Comparison of ENCODE assay signal across 23 cellular contexts in the genomic region with DNA sequence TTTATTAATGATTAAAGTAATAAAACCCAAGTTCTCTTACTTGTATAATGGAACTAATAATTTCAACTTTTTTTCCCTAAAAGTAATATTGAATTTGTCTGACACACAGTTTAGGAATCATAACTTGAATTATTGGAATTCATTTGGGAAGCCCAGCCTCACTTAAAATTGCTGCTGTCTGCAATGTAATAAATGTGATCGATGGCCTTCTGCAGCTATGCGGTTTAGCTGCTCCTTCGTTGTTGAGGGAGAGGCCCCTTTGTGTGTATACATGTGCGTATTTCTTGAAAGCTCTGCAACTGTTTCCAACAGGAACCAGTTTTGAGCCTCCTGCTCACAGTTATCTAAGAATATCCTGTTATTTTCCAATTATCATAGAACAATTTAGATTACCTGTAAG.
"Had no signal": no experiment of that assay in that cellular context is flagged by ENCODE, and none has a peak within 500 bp of the region (broad histone marks: within the 10 kb centered on the region; RNA-seq: fewer than 3 reads in every experiment).

No MANE protein-coding gene starts in this region.

- H3K36me3 Mint-ChIP-seq: memory B cell, naive B cell had no signal

- ATAC-seq: esophagus mucosa, gastrocnemius medialis, heart right ventricle, left lobe of liver, lower lobe of right lung, right cardiac atrium had no signal

- DNase-seq: cortex of kidney; dorsolateral prefrontal cortex; effector CD8-positive, alpha-beta T cell; gastrocnemius medialis; heart right ventricle; hypothalamus; kidney glomerular epithelial cell; lower lobe of right lung; naive B cell; nephron progenitor cell; nucleus accumbens; ovary; right cardiac atrium; small intestine; stimulated activated CD4-positive, alpha-beta T cell treated with anti-CD3 and anti-CD28 coated beads, Interleukin-2, amount 100 ng/mL, for 48 hours; stimulated activated naive CD4-positive, alpha-beta T cell treated with Interleukin-2 at 50 U/mL for 16 hours; thyroid gland; upper lobe of left lung; uterus had no signal

- H3K9me3 Mint-ChIP-seq: memory B cell had no signal

- H3K27me3 ChIP-seq: gastrocnemius medialis, heart right ventricle, ovary, suprapubic skin, thyroid gland, upper lobe of left lung, uterus had no signal

- H3K4me3 Mint-ChIP-seq: memory B cell, naive B cell, nephron progenitor cell had no signal

- H3K9me3 ChIP-seq: gastrocnemius medialis, lower lobe of right lung, ovary, suprapubic skin, thyroid gland, uterus had no signal

- H3K36me3 ChIP-seq: gastrocnemius medialis, heart right ventricle, lower lobe of right lung, ovary, suprapubic skin, thyroid gland, upper lobe of left lung, uterus had no signal

- H3K27me3 Mint-ChIP-seq: memory B cell had no signal

- H3K27ac Mint-ChIP-seq: memory B cell, nephron progenitor cell had no signal

- H3K27ac ChIP-seq: dorsolateral prefrontal cortex, gastrocnemius medialis, heart right ventricle, lower lobe of right lung, ovary, suprapubic skin, thyroid gland, upper lobe of left lung, uterus had no signal

- H3K4me1 Mint-ChIP-seq: memory B cell, naive B cell, nephron progenitor cell had no signal

- H3K4me3 ChIP-seq: dorsolateral prefrontal cortex, gastrocnemius medialis, heart right ventricle, lower lobe of right lung, ovary, suprapubic skin, thyroid gland, upper lobe of left lung, uterus had no signal

- H3K4me1 ChIP-seq: gastrocnemius medialis, lower lobe of right lung, suprapubic skin, thyroid gland, upper lobe of left lung, uterus had no signal
